Comparison of ENCODE assay signal across 26 cellular contexts in genomic region chr16:27820646-27821345, GRCh38.
"Had no signal": no experiment of that assay in that cellular context is flagged by ENCODE, and none has a peak within 500 bp of the region (broad histone marks: within the 10 kb centered on the region; RNA-seq: fewer than 3 reads in every experiment).

No MANE protein-coding gene starts in this region.

- H3K27ac Mint-ChIP-seq: activated CD4-positive, alpha-beta T cell treated with anti-CD3 and anti-CD28 coated beads for 36 hours; activated CD8-positive, alpha-beta memory T cell treated with anti-CD3 and anti-CD28 coated beads, Interleukin-2, amount 10 ng/mL, durations not matched to agents 7 days and 5 days; activated CD8-positive, alpha-beta T cell treated with anti-CD3 and anti-CD28 coated beads, Interleukin-2, amount 10 ng/mL, durations not matched to agents 7 days and 5 days; activated naive CD4-positive, alpha-beta T cell treated with anti-CD3 and anti-CD28 coated beads, Interleukin-2, amount 10 ng/mL, durations not matched to agents 7 days and 5 days; activated naive CD8-positive, alpha-beta T cell treated with anti-CD3 and anti-CD28 coated beads, Interleukin-2, amount 10 ng/mL, durations not matched to agents 7 days and 5 days; brain; naive thymus-derived CD8-positive, alpha-beta T cell; stimulated activated naive B cell treated with anti-CD40 and anti-IgM and Interleukin-4, amounts not matched to agents 10 μg/mL and 1 μg/mL and 100 μg/mL, for 72 hours had no signal

- H3K27me3 ChIP-seq: ascending aorta, right lobe of liver, tibial artery had no signal

- H3K4me1 ChIP-seq: ascending aorta, right lobe of liver, tibial artery had no signal

- H3K9me3 Mint-ChIP-seq: activated naive CD4-positive, alpha-beta T cell treated with anti-CD3 and anti-CD28 coated beads, Interleukin-2, amount 10 ng/mL, durations not matched to agents 7 days and 5 days; activated naive CD8-positive, alpha-beta T cell treated with anti-CD3 and anti-CD28 coated beads, Interleukin-2, amount 10 ng/mL, durations not matched to agents 7 days and 5 days; naive thymus-derived CD8-positive, alpha-beta T cell; neural crest cell; stimulated activated naive B cell treated with anti-CD40 and anti-IgM and Interleukin-4, amounts not matched to agents 10 μg/mL and 1 μg/mL and 100 μg/mL, for 72 hours had no signal

- H3K4me3 Mint-ChIP-seq: activated CD4-positive, alpha-beta T cell treated with anti-CD3 and anti-CD28 coated beads for 36 hours; activated CD8-positive, alpha-beta memory T cell treated with anti-CD3 and anti-CD28 coated beads, Interleukin-2, amount 10 ng/mL, durations not matched to agents 7 days and 5 days; activated CD8-positive, alpha-beta T cell treated with anti-CD3 and anti-CD28 coated beads, Interleukin-2, amount 10 ng/mL, durations not matched to agents 7 days and 5 days; activated naive CD4-positive, alpha-beta T cell treated with anti-CD3 and anti-CD28 coated beads, Interleukin-2, amount 10 ng/mL, durations not matched to agents 7 days and 5 days; activated naive CD8-positive, alpha-beta T cell treated with anti-CD3 and anti-CD28 coated beads, Interleukin-2, amount 10 ng/mL, durations not matched to agents 7 days and 5 days; brain; naive thymus-derived CD8-positive, alpha-beta T cell; neural crest cell; stimulated activated naive B cell treated with anti-CD40 and anti-IgM and Interleukin-4, amounts not matched to agents 10 μg/mL and 1 μg/mL and 100 μg/mL, for 72 hours had no signal

- H3K36me3 ChIP-seq: right lobe of liver, stomach, tibial artery had no signal

- FAIRE-seq: kidney had no signal

- H3K4me3 ChIP-seq: ascending aorta, right lobe of liver, smooth muscle cell, stomach, tibial artery had no signal

- H3K9me3 ChIP-seq: ascending aorta, right lobe of liver, stomach, tibial artery had no signal

- H3K36me3 Mint-ChIP-seq: activated CD8-positive, alpha-beta memory T cell treated with anti-CD3 and anti-CD28 coated beads, Interleukin-2, amount 10 ng/mL, durations not matched to agents 7 days and 5 days; activated naive CD4-positive, alpha-beta T cell treated with anti-CD3 and anti-CD28 coated beads, Interleukin-2, amount 10 ng/mL, durations not matched to agents 7 days and 5 days; activated naive CD8-positive, alpha-beta T cell treated with anti-CD3 and anti-CD28 coated beads, Interleukin-2, amount 10 ng/mL, durations not matched to agents 7 days and 5 days; brain; naive thymus-derived CD8-positive, alpha-beta T cell; stimulated activated naive B cell treated with anti-CD40 and anti-IgM and Interleukin-4, amounts not matched to agents 10 μg/mL and 1 μg/mL and 100 μg/mL, for 72 hours had no signal

- H3K27ac ChIP-seq: ascending aorta, right lobe of liver, stomach, tibial artery had no signal

- H3K4me1 Mint-ChIP-seq: activated CD4-positive, alpha-beta T cell treated with anti-CD3 and anti-CD28 coated beads for 36 hours; activated CD8-positive, alpha-beta memory T cell treated with anti-CD3 and anti-CD28 coated beads, Interleukin-2, amount 10 ng/mL, durations not matched to agents 7 days and 5 days; activated naive CD4-positive, alpha-beta T cell treated with anti-CD3 and anti-CD28 coated beads, Interleukin-2, amount 10 ng/mL, durations not matched to agents 7 days and 5 days; activated naive CD8-positive, alpha-beta T cell treated with anti-CD3 and anti-CD28 coated beads, Interleukin-2, amount 10 ng/mL, durations not matched to agents 7 days and 5 days; brain; naive thymus-derived CD8-positive, alpha-beta T cell; stimulated activated naive B cell treated with anti-CD40 and anti-IgM and Interleukin-4, amounts not matched to agents 10 μg/mL and 1 μg/mL and 100 μg/mL, for 72 hours had no signal

- H3K4me2 ChIP-seq: smooth muscle cell had no signal

- ATAC-seq: activated CD4-positive, alpha-beta T cell treated with anti-CD3 and anti-CD28 coated beads for 36 hours; activated CD8-positive, alpha-beta memory T cell treated with anti-CD3 and anti-CD28 coated beads, Interleukin-2, amount 10 ng/mL, durations not matched to agents 7 days and 5 days; activated CD8-positive, alpha-beta T cell treated with anti-CD3 and anti-CD28 coated beads, Interleukin-2, amount 10 ng/mL, durations not matched to agents 7 days and 5 days; esophagus mucosa; left colon; naive thymus-derived CD8-positive, alpha-beta T cell; right lobe of liver; stimulated activated naive B cell treated with anti-CD40 and anti-IgM and Interleukin-4, amounts not matched to agents 10 μg/mL and 1 μg/mL and 100 μg/mL, for 72 hours had no signal

- DNase-seq: activated CD4-positive, alpha-beta T cell treated with anti-CD3 and anti-CD28 coated beads for 36 hours; activated CD4-positive, CD25-positive, alpha-beta regulatory T cell; activated CD8-positive, alpha-beta memory T cell treated with anti-CD3 and anti-CD28 coated beads, Interleukin-2, amount 10 ng/mL, durations not matched to agents 7 days and 5 days; activated CD8-positive, alpha-beta T cell treated with anti-CD3 and anti-CD28 coated beads, Interleukin-2, amount 10 ng/mL, durations not matched to agents 7 days and 5 days; activated gamma-delta T cell; activated naive CD4-positive, alpha-beta T cell treated with anti-CD3 and anti-CD28 coated beads, Interleukin-2, amount 10 ng/mL, durations not matched to agents 7 days and 5 days; activated naive CD8-positive, alpha-beta T cell treated with anti-CD3 and anti-CD28 coated beads, Interleukin-2, amount 10 ng/mL, durations not matched to agents 7 days and 5 days; activated T-cell treated with anti-CD3 and anti-CD28 coated beads for 4 hours; cortex of kidney; foreskin fibroblast; hippocampal formation; kidney; left colon; mammary epithelial cell; right lobe of liver; stimulated activated CD4-positive, alpha-beta T cell treated with anti-CD3 and anti-CD28 coated beads, Interleukin-15, amount 100 ng/mL, for 24 hours; stimulated activated CD4-positive, alpha-beta T cell treated with anti-CD3 and anti-CD28 coated beads, Interleukin-2, amount 100 ng/mL, for 24 hours; stimulated activated naive B cell treated with anti-CD40 and anti-IgM and Interleukin-4, amounts not matched to agents 10 μg/mL and 1 μg/mL and 100 μg/mL, for 72 hours; stomach; tibial artery had no signal
